Comparison of ENCODE assay signal across 1 cellular context in genomic region chr10:91797874-91798735, GRCh38.
TF ChIP-seq lines count a peak whose summit lies in the region.

TSS of gene TNKS2 (plus strand) at chr10:91798426. CDS start at chr10:91798691, 265 bp downstream.

TF ChIP-seq in HepG2, 621 proteins besides CTCF, POLR2A, EP300 and RAD21 (continued from another document and continues in another):
- TF ChIP-seq MAZ (IDR thresholded peaks at IDR 0.05; ENCODE audit: borderline replicate concordance, low read depth, low read length) = no peak
- TF ChIP-seq MAZ (CRISPR knock-in tag; IDR thresholded peaks at IDR 0.05; ENCODE audit: low read depth) = peak; percentile 49; the same call in 1 of the 2 replicates
- 0 out of 2 replicates have a peak, but pooled peaks have one; percentile 69 for TF ChIP-seq ZNF792 (CRISPR knock-in tag; IDR thresholded peaks at IDR 0.05)
- TF ChIP-seq ZNF136 (CRISPR knock-in tag; IDR thresholded peaks at IDR 0.05; ENCODE audit: low read depth) = 0 out of 2 replicates have a peak, but pooled peaks have one; percentile 81
- TF ChIP-seq KLF6 (CRISPR knock-in tag; IDR thresholded peaks at IDR 0.05) = peak; percentile 92
- peak; percentile 90; the same call in 1 of the 2 replicates for TF ChIP-seq SMYD3 (CRISPR knock-in tag; IDR thresholded peaks at IDR 0.05)
- TF ChIP-seq TIGD3 (CRISPR knock-in tag; IDR thresholded peaks at IDR 0.05; ENCODE audit: borderline replicate concordance) = no peak
- no peak for TF ChIP-seq ZFYVE20 (CRISPR knock-in tag; IDR thresholded peaks at IDR 0.05; ENCODE audit: borderline replicate concordance, low read depth)
- TF ChIP-seq, protein P1, sequence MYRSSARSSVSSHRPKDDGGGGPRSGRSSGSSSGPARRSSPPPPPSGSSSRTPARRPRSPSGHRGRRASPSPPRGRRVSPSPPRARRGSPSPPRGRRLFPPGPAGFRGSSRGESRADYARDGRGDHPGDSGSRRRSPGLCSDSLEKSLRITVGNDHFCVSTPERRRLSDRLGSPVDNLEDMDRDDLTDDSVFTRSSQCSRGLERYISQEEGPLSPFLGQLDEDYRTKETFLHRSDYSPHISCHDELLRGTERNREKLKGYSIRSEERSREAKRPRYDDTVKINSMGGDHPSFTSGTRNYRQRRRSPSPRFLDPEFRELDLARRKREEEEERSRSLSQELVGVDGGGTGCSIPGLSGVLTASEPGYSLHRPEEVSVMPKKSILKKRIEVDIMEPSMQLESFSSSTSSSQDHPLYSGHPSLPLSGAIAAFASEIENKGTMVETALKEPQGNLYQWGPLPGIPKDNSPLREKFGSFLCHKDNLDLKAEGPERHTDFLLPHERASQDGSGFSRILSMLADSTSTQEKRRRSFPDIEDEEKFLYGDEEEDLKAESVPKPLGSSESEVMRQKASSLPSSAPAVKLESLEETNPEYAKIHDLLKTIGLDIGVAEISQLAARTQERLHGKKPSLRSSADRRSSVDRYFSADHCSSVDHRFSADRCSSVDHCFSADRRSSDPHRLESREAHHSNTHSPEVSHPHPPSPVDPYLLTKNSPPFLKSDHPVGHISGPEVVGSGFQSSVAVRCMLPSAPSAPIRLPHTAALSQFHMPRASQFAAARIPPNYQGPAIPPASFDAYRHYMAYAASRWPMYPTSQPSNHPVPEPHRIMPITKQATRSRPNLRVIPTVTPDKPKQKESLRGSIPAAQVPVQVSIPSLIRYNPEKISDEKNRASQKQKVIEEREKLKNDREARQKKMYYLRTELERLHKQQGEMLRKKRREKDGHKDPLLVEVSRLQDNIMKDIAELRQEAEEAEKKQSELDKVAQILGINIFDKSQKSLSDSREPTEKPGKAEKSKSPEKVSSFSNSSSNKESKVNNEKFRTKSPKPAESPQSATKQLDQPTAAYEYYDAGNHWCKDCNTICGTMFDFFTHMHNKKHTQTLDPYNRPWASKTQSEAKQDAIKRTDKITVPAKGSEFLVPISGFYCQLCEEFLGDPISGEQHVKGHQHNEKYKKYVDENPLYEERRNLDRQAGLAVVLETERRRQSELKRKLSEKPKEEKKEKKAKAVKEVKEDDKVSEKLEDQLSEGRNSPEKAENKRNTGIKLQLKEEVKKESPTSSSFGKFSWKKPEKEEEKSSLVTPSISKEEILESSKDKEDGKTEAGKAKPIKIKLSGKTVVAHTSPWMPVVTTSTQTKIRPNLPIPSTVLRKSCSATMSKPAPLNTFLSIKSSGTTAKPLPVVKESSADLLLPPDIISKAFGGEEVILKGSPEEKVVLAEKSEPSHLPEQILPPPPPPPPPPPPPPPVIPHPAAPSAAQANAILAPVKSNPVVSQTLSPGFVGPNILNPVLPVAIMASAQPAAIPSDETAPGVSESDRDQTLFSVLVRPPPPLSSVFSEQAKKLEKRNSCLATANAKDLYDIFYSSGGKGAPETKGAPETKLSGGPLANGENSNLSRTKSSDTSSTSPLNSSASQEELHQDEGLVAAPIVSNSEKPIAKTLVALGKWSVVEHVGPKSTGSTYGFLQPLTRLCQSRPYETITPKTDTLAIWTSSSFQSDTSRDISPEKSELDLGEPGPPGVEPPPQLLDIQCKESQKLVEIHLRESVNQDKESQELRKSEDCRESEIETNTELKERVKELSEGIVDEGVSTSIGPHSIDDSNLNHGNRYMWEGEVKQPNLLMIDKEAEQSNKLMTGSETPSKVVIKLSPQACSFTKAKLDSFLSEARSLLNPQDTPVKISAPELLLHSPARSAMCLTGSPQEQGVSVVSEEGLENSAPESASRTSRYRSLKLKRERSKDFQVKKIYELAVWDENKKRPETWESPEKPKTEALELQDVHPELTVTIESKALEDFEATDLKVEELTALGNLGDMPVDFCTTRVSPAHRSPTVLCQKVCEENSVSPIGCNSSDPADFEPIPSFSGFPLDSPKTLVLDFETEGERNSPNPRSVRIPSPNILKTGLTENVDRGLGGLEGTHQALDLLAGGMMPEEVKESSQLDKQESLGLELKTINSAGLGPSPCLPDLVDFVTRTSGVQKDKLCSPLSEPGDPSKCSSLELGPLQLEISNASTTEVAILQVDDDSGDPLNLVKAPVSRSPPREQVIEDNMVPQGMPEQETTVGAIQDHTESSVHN (CRISPR knock-in tag; IDR thresholded peaks at IDR 0.05) = no peak
- TF ChIP-seq, protein P2, sequence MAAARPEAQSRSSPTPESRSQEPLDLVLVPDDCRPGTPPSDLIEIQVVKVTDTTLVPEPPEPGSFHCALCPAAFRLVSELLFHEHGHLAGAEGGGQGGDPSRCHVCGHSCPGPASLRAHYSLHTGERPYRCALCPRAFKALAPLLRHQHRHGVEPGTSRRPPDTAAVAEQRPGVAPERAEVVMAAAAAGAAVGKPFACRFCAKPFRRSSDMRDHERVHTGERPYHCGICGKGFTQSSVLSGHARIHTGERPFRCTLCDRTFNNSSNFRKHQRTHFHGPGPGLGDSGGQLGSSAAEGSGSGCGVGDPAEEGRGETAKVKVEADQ (CRISPR knock-in tag; IDR thresholded peaks at IDR 0.05; ENCODE audit: borderline replicate concordance) = peak; percentile 94
- no peak for TF ChIP-seq ZNF703 (CRISPR knock-in tag; IDR thresholded peaks at IDR 0.05; ENCODE audit: borderline replicate concordance)
- TF ChIP-seq TCF7L2 (IDR thresholded peaks at IDR 0.05; ENCODE audit: low read depth, low read length) = no peak
- TF ChIP-seq KLF16 (CRISPR knock-in tag; IDR thresholded peaks at IDR 0.05) = peak in 1 of 2 experiments; percentile 45; a peak in 1 of 4 replicates
- TF ChIP-seq ZNF30 (CRISPR knock-in tag; IDR thresholded peaks at IDR 0.05) = no peak
- TF ChIP-seq, protein P3, sequence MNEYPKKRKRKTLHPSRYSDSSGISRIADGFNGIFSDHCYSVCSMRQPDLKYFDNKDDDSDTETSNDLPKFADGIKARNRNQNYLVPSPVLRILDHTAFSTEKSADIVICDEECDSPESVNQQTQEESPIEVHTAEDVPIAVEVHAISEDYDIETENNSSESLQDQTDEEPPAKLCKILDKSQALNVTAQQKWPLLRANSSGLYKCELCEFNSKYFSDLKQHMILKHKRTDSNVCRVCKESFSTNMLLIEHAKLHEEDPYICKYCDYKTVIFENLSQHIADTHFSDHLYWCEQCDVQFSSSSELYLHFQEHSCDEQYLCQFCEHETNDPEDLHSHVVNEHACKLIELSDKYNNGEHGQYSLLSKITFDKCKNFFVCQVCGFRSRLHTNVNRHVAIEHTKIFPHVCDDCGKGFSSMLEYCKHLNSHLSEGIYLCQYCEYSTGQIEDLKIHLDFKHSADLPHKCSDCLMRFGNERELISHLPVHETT (CRISPR knock-in tag; conservative IDR thresholded peaks at IDR 0.05) = peak; percentile 79; the same call in 1 of the 2 replicates
- no peak; the same call in 1 of the 2 replicates for TF ChIP-seq PRMT3 (CRISPR knock-in tag; IDR thresholded peaks at IDR 0.05; ENCODE audit: borderline replicate concordance, low read depth)
- peak; percentile 75 for TF ChIP-seq MED1 (CRISPR knock-in tag; IDR thresholded peaks at IDR 0.05)
- peak; percentile 81 for TF ChIP-seq YEATS2 (CRISPR knock-in tag; IDR thresholded peaks at IDR 0.05; ENCODE audit: borderline replicate concordance)
- TF ChIP-seq SMAD1 (CRISPR knock-in tag; IDR thresholded peaks at IDR 0.05; ENCODE audit: borderline replicate concordance, low read depth) = no peak
- TF ChIP-seq ZNF3 (CRISPR knock-in tag; IDR thresholded peaks at IDR 0.05) = no peak
- TF ChIP-seq ZNF414 (CRISPR knock-in tag; IDR thresholded peaks at IDR 0.05) = no peak
- peak; percentile 53; the same call in 1 of the 2 replicates for TF ChIP-seq ZNF746 (CRISPR knock-in tag; IDR thresholded peaks at IDR 0.05)
- TF ChIP-seq BORCS8-MEF2B (CRISPR knock-in tag; IDR thresholded peaks at IDR 0.05) = peak; percentile 93
- no peak for TF ChIP-seq NFIB (CRISPR knock-in tag; IDR thresholded peaks at IDR 0.05; ENCODE audit: borderline replicate concordance)
- no peak for TF ChIP-seq ZNF234 (CRISPR knock-in tag; conservative IDR thresholded peaks at IDR 0.05)
- peak; percentile 52 for TF ChIP-seq GABPA (IDR thresholded peaks at IDR 0.05; ENCODE audit: low read depth, low read length)
- peak; percentile 27; the same call in 1 of the 2 replicates for TF ChIP-seq GABPA (CRISPR knock-in tag; IDR thresholded peaks at IDR 0.05; ENCODE audit: low read depth)
- 0 out of 2 replicates have a peak, but pooled peaks have one; percentile 59 for TF ChIP-seq ZBTB43 (CRISPR knock-in tag; conservative IDR thresholded peaks at IDR 0.05)
- peak; percentile 50; the same call in 1 of the 2 replicates for TF ChIP-seq SP140L (CRISPR knock-in tag; IDR thresholded peaks at IDR 0.05; ENCODE audit: borderline replicate concordance)
- TF ChIP-seq, protein P4, sequence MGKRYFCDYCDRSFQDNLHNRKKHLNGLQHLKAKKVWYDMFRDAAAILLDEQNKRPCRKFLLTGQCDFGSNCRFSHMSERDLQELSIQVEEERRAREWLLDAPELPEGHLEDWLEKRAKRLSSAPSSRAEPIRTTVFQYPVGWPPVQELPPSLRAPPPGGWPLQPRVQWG (CRISPR knock-in tag; IDR thresholded peaks at IDR 0.05; ENCODE audit: borderline replicate concordance, low read depth) = no peak
- no peak for TF ChIP-seq SNRNP70 (IDR thresholded peaks at IDR 0.05; ENCODE audit: low read depth, low read length)
- TF ChIP-seq NRL (CRISPR knock-in tag; IDR thresholded peaks at IDR 0.05; ENCODE audit: borderline replicate concordance) = no peak; the same call in 1 of the 2 replicates
- TF ChIP-seq TERF1 (CRISPR knock-in tag; IDR thresholded peaks at IDR 0.05) = no peak
- TF ChIP-seq ZNF138 (CRISPR knock-in tag; IDR thresholded peaks at IDR 0.05; ENCODE audit: low read depth) = no peak; the same call in 1 of the 2 replicates
- no peak for TF ChIP-seq KLF13 (CRISPR knock-in tag; IDR thresholded peaks at IDR 0.05)
- no peak for TF ChIP-seq SRSF1 (optimal IDR thresholded peaks at IDR 0.05; ENCODE audit: low read depth, low read length)
- TF ChIP-seq ZFP36L2 (CRISPR knock-in tag; IDR thresholded peaks at IDR 0.05) = 0 out of 2 replicates have a peak, but pooled peaks have one; percentile 75
- TF ChIP-seq ZNF670 (CRISPR knock-in tag; IDR thresholded peaks at IDR 0.05; ENCODE audit: borderline replicate concordance) = no peak
- peak; percentile 70 for TF ChIP-seq MXD4 (CRISPR knock-in tag; IDR thresholded peaks at IDR 0.05)
- TF ChIP-seq PRDM10 (CRISPR knock-in tag; IDR thresholded peaks at IDR 0.05; ENCODE audit: low read depth) = no peak; the same call in 1 of the 2 replicates
- TF ChIP-seq SMARCE1 (IDR thresholded peaks at IDR 0.05; ENCODE audit: borderline replicate concordance) = no peak
